14 cellular contexts compared by ENCODE assay signal in genomic region chr2:128187032-128187654, GRCh38.
DNase-seq lines count a peak whose midpoint lies in the region; ATAC-seq, FAIRE-seq and TF ChIP-seq lines count a peak whose summit lies in the region.
"Had no signal": no experiment of that assay in that cellular context is flagged by ENCODE, and none has a peak within 500 bp of the region (broad histone marks: within the 10 kb centered on the region; RNA-seq: fewer than 3 reads in every experiment).

No MANE protein-coding gene starts in this region.

- H2BK20ac ChIP-seq in H1 (ENCODE audit: low read length), result no peak overlapping the region

- no peaks in the 10 kb centered on the region for H3K79me2 ChIP-seq in H1 (ENCODE audit: control insufficient read depth in 1 of 2, insufficient read depth in 2 of 2, low read length in 2 of 2)
- H3K79me2 ChIP-seq: hepatocyte had no signal

- WGBS in H1 (ENCODE audit: extremely low coverage in 1 of 2, insufficient coverage in 1 of 2, insufficient read length in 1 of 2, insufficient replicate concordance in 2 of 2, low coverage in 1 of 2, low lambda C conversion rate in 2 of 2, missing lambda C conversion rate in 1 of 2), 2 experiments, result 90% methylated on average over 9 of the region's 9 CpGs; no CpG with 5 or more reads in 1 of the 2 experiments
- WGBS in mesodermal cell (ENCODE audit: insufficient coverage in 2 of 2), 2 experiments, result 90 to 93% methylated on average over 7 to 8 of the region's 9 CpGs

- no peak overlapping the region for H2BK12ac ChIP-seq in H1 (ENCODE audit: low read depth, low read length)

- H2AK5ac ChIP-seq in H1 (ENCODE audit: low read depth, low read length), result no peak overlapping the region

- H3K4me2 ChIP-seq in H1 (ENCODE audit: insufficient read depth in 1 of 2, low read depth in 2 of 2, low read length in 2 of 2), result no peak overlapping the region
- H3K4me2 ChIP-seq: hepatocyte had no signal

- H3K4ac ChIP-seq in H1 (replicated peaks; ENCODE audit: insufficient read length, low read depth, low read length), result no peak overlapping the region

- no peaks in the 10 kb centered on the region for H3K23me2 ChIP-seq in H1 (ENCODE audit: low read depth, low read length)

- H3K27me3 ChIP-seq in HUES6 (ENCODE audit: control insufficient read depth, insufficient read depth, low read length) (no peaks in the 10 kb centered on the region), H1 (replicated peaks in 1 of 4; ENCODE audit: control insufficient read depth in 3 of 4, extremely low read depth in 1 of 4, insufficient read depth in 3 of 4, low read length in 3 of 4) (no peaks in the 10 kb centered on the region; a peak in 2 of 7 replicates)
- H3K27me3 ChIP-seq: hepatocyte had no signal

- H2AFZ ChIP-seq in H1 (ENCODE audit: low read length), result no peak overlapping the region
- H2AFZ ChIP-seq: hepatocyte had no signal

- no peak overlapping the region for H3K56ac ChIP-seq in H1 (replicated peaks; ENCODE audit: insufficient read length, low read depth, low read length)

- DNase-seq in AG04449 (ENCODE audit: low read depth, low spot score), result peak; percentile 41
- no peak for DNase-seq in H1 (ENCODE audit: low read depth in 1 of 2, low spot score in 2 of 2)
- no peak for DNase-seq in stimulated activated CD8-positive, alpha-beta memory T cell treated with anti-CD3 and anti-CD28 coated beads, Interleukin-4, amount 100 ng/mL, for 48 hours
- DNase-seq in MV-4-11 (lab: John Stamatoyannopoulos, UW), result no peak
- DNase-seq: activated gamma-delta T cell, NCI-H187, retina, T-helper 9 cell had no signal

- H3K36me3 ChIP-seq in HUES6 (ENCODE audit: control insufficient read depth, insufficient read depth, low read length) (peaks cover 75% of the 10 kb centered on the region), H1 (ENCODE audit: control insufficient read depth in 2 of 4, insufficient read depth in 4 of 4, low read length in 3 of 4) (peaks cover 9 to 72% (median 23%) of the 10 kb centered on the region in 4 experiments), mesodermal cell (ENCODE audit: control insufficient read depth, insufficient read depth, low read length) (peaks cover 68% of the 10 kb centered on the region)

- CTCF ChIA-PET in AG04449 (lab: Yijun Ruan, JAX), result interaction anchor here (0.8 to 3.5 kb wide), 2 partner anchors 8 to 16 kb away, joined by 3 to 12 read pairs; no protein-coding TSS in a partner anchor
- CTCF ChIA-PET in H1 (lab: Charles Lee; ENCODE audit: partially characterized antibody), result no interaction called here

- H3K9me3 ChIP-seq in HUES6 (ENCODE audit: control insufficient read depth, insufficient read depth, low read depth, low read length), result no peaks in the 10 kb centered on the region
- H3K9me3 ChIP-seq in H1 (ENCODE audit: insufficient read depth in 2 of 2, low read depth in 1 of 2, low read length in 1 of 2), result no peaks in the 10 kb centered on the region
- H3K9me3 ChIP-seq in mesodermal cell (ENCODE audit: control insufficient read depth, low read length), result no peaks in the 10 kb centered on the region

- TF ChIP-seq EP300 in H1 (IDR thresholded peaks at IDR 0.05; ENCODE audit: borderline replicate concordance in 1 of 2, low read depth in 2 of 2, low read length in 2 of 2), result no peak

- no peak for ATAC-seq in GM18502 (IDR thresholded peaks at IDR 0.05; ENCODE audit: poor library complexity, unreplicated experiment)
- no peak for ATAC-seq in HG03175 (IDR thresholded peaks at IDR 0.05; ENCODE audit: unreplicated experiment)
- ATAC-seq: stimulated activated memory B cell treated with anti-CD40 and anti-IgM and Interleukin-4, amounts not matched to agents 10 μg/mL and 1 μg/mL and 100 μg/mL, for 72 hours had no signal

- TF ChIP-seq RAD21 in H1 (IDR thresholded peaks at IDR 0.05 in 1 of 2, conservative IDR thresholded peaks at IDR 0.05 in 1 of 2; ENCODE audit: low read depth in 2 of 2, low read length in 2 of 2), result no peak

- H3K18ac ChIP-seq in H1 (ENCODE audit: extremely low read depth, low read length), result no peak overlapping the region

- no peak overlapping the region for H3K14ac ChIP-seq in H1 (ENCODE audit: insufficient read length)

- no peaks in the 10 kb centered on the region for H3K79me1 ChIP-seq in H1 (ENCODE audit: low read depth, low read length)

- FAIRE-seq in H1 (lab: Jason Lieb, UNC), result no peak

- H4K91ac ChIP-seq in H1 (replicated peaks; ENCODE audit: insufficient read length, low read length), result no peak overlapping the region

- H2BK5ac ChIP-seq in H1 (ENCODE audit: low read depth, low read length), result no peak overlapping the region

- H2BK120ac ChIP-seq in H1 (replicated peaks; ENCODE audit: low read depth, low read length), result no peak overlapping the region

- H3K27ac ChIP-seq in HUES6 (ENCODE audit: low read depth, low read length), result peak overlapping the region; percentile 5; the same call in 1 of the 2 replicates
- H3K27ac ChIP-seq in H1 (ENCODE audit: low read depth, low read length), result no peak overlapping the region; the same call in 1 of the 2 replicates
- H3K27ac ChIP-seq in mesodermal cell (ENCODE audit: low read depth, low read length, severe bottlenecking), result peak overlapping the region; percentile 57
- H3K27ac ChIP-seq: hepatocyte had no signal

- no peak overlapping the region for H4K8ac ChIP-seq in H1 (ENCODE audit: extremely low read depth, insufficient read depth, low read length)

- no peak overlapping the region for H4K5ac ChIP-seq in H1 (ENCODE audit: insufficient read length, low read depth, low read length)

- POLR2A ChIA-PET in AG04449 (lab: Yijun Ruan, JAX) (no interaction called here), H1 (lab: Charles Lee; ENCODE audit: partially characterized antibody) (no interaction called here)

- H3K4me3 ChIP-seq in AG04449 (ENCODE audit: low read depth, low read length) (no peak overlapping the region), HUES6 (ENCODE audit: low read depth, low read length) (no peak overlapping the region), H1 (ENCODE audit: extremely low read depth in 1 of 4, insufficient read depth in 2 of 4, low read depth in 3 of 4, low read length in 4 of 4) (no peak overlapping the region), mesodermal cell (ENCODE audit: extremely low read depth, insufficient read depth, low read length, poor library complexity, severe bottlenecking) (no peak overlapping the region)
- H3K4me3 ChIP-seq: hepatocyte had no signal

- H3K4me1 ChIP-seq in HUES6 (ENCODE audit: control insufficient read depth, insufficient read depth, low read length), result no peaks in the 10 kb centered on the region
- no peaks in the 10 kb centered on the region for H3K4me1 ChIP-seq in H1 (replicated peaks in 1 of 4; ENCODE audit: control insufficient read depth in 3 of 4, insufficient read depth in 4 of 4, low read length in 3 of 4)
- peaks cover 10% of the 10 kb centered on the region for H3K4me1 ChIP-seq in mesodermal cell (ENCODE audit: control insufficient read depth, insufficient read depth, low read length, poor library complexity, severe bottlenecking)

- TF ChIP-seq CTCF in AG04449 (IDR thresholded peaks at IDR 0.05; ENCODE audit: insufficient read depth, low read length, missing control alignments) (no peak), H1 (IDR thresholded peaks at IDR 0.05; ENCODE audit: control extremely low read depth in 1 of 3, insufficient read depth in 1 of 3, low read depth in 1 of 3, low read length in 3 of 3) (no peak)

- TF ChIP-seq POLR2A in H1 (IDR thresholded peaks at IDR 0.05; ENCODE audit: control extremely low read depth in 1 of 2, low read depth in 2 of 2, low read length in 2 of 2), result no peak

- no peak overlapping the region for H2BK15ac ChIP-seq in H1 (ENCODE audit: low read length)

- H4K20me1 ChIP-seq in H1 (replicated peaks in 1 of 2; ENCODE audit: control insufficient read depth in 1 of 2, insufficient read depth in 2 of 2, low read length in 2 of 2), result peaks cover 0 to 1% of the 10 kb centered on the region in 2 experiments

- H3K23ac ChIP-seq in H1 (ENCODE audit: insufficient read length), result no peak overlapping the region

- H3K9ac ChIP-seq in HUES6 (ENCODE audit: low read length) (no peak overlapping the region), H1 (replicated peaks in 1 of 4; ENCODE audit: extremely low read depth in 1 of 4, low read depth in 3 of 4, low read length in 3 of 4) (no peak overlapping the region)

TF ChIP-seq in H1, 55 proteins besides CTCF, POLR2A, EP300 and RAD21:
- peak; percentile 22; the same call in 1 of the 2 replicates for TF ChIP-seq MAFK (IDR thresholded peaks at IDR 0.05; ENCODE audit: low read depth, low read length)
- TF ChIP-seq RNF2 (IDR thresholded peaks at IDR 0.05; ENCODE audit: borderline replicate concordance, low read depth, low read length, missing control alignments, poor library complexity, severe bottlenecking), result no peak
